ENCODE assay signal across 9 cellular contexts in genomic region chr4:138576684-138577083, GRCh38.
DNase-seq lines count a peak whose midpoint lies in the region; ATAC-seq, FAIRE-seq and TF ChIP-seq lines count a peak whose summit lies in the region.
"Had no signal": no experiment of that assay in that cellular context is flagged by ENCODE, and none has a peak within 500 bp of the region (broad histone marks: within the 10 kb centered on the region; RNA-seq: fewer than 3 reads in every experiment).

No MANE protein-coding gene starts in this region.

- DNase-seq in GM12864 (ENCODE audit: low read depth): no peak
- peak; percentile 8 to 20 (median 10) for DNase-seq in K562 (ENCODE audit: extremely low read depth in 1 of 4, low spot score in 3 of 4)
- DNase-seq in neural crest cell (ENCODE audit: low read depth, low spot score): no peak
- DNase-seq in NCI-H1105 (lab: John Stamatoyannopoulos, UW): no peak
- no peak for DNase-seq in activated CD4-positive, alpha-beta T cell treated with anti-CD3 and anti-CD28 coated beads for 48 hours
- DNase-seq in aorta: no peak

- 0% methylated on average over 3 of the region's 3 CpGs for WGBS in K562 (ENCODE audit: insufficient coverage, low coverage, missing lambda C conversion rate)
- WGBS in aorta, 2 donors: 58 to 61% methylated on average over 3 of the region's 3 CpGs

- H3K4me1 ChIP-seq in Loucy (ENCODE audit: insufficient read depth, low read length, poor library complexity, severe bottlenecking): no peaks in the 10 kb centered on the region
- no peaks in the 10 kb centered on the region for H3K4me1 ChIP-seq in K562 (replicated peaks in 1 of 2; ENCODE audit: control insufficient read depth in 2 of 2, insufficient read depth in 2 of 2, low read length in 2 of 2)
- no peaks in the 10 kb centered on the region for H3K4me1 ChIP-seq in aorta (ENCODE audit: control insufficient read depth in 1 of 2, insufficient read depth in 2 of 2, low read length in 2 of 2)

- H2AFZ ChIP-seq in Loucy (ENCODE audit: low read length): no peak overlapping the region
- H2AFZ ChIP-seq in K562 (ENCODE audit: low read depth, low read length): no peak overlapping the region

- no peak overlapping the region for H3K27ac Mint-ChIP-seq in neural crest cell (ENCODE audit: unreplicated experiment)
- H3K27ac Mint-ChIP-seq: dendritic cell treated with granulocyte-macrophage colony-stimulating factor and Interleukin-4, amounts not matched to agents 40 ng/mL and 50 ng/mL, for 4 days had no signal

- no peaks in the 10 kb centered on the region for H3K27me3 ChIP-seq in Loucy (ENCODE audit: insufficient read depth, low read length, poor library complexity, severe bottlenecking)
- H3K27me3 ChIP-seq in K562 (ENCODE audit: control insufficient read depth in 2 of 2, insufficient read depth in 2 of 2, low read length in 2 of 2): no peaks in the 10 kb centered on the region
- no peaks in the 10 kb centered on the region for H3K27me3 ChIP-seq in aorta (ENCODE audit: control insufficient read depth in 1 of 2, insufficient read depth in 2 of 2, low read length in 1 of 2)

- intact Hi-C loops in K562 (cut with micrococcal nuclease) (no loop called here), aorta (cut with DNase I) (no loop called here)

- POLR2A ChIA-PET in K562 (lab: Yijun Ruan, JAX): no interaction called here

- TF ChIP-seq EP300 in K562 (IDR thresholded peaks at IDR 0.05; ENCODE audit: low read length): no peak

- BruUV-seq in K562 (replicated peaks; lab: Mats Ljungman, UMichigan): no TSS peak

- no peak overlapping the region for H3K9ac ChIP-seq in Loucy (ENCODE audit: low read depth, low read length, poor library complexity, severe bottlenecking)
- no peak overlapping the region for H3K9ac ChIP-seq in K562 (ENCODE audit: insufficient read depth in 1 of 2, low read depth in 2 of 2, low read length in 2 of 2)

- peak in 1 of 2 experiments; percentile 48; a peak in 2 of 4 replicates for TF ChIP-seq RAD21 in K562 (CRISPR knock-in tag; conservative IDR thresholded peaks at IDR 0.05 in 1 of 2, IDR thresholded peaks at IDR 0.05 in 1 of 2)

- no peaks in the 10 kb centered on the region for H3K9me3 ChIP-seq in Loucy (ENCODE audit: insufficient read depth, low read depth, low read length)
- no peaks in the 10 kb centered on the region for H3K9me3 ChIP-seq in K562 (replicated peaks; ENCODE audit: control insufficient read depth, insufficient read depth, low read depth, low read length)
- H3K9me3 ChIP-seq in aorta (ENCODE audit: control insufficient read depth, low read length): peaks cover 3% of the 10 kb centered on the region

- H3K27ac ChIP-seq in K562 (ENCODE audit: extremely low read depth, low read depth, low read length): no peak overlapping the region
- H3K27ac ChIP-seq in aorta (ENCODE audit: low read depth in 1 of 2, low read length in 2 of 2): no peak overlapping the region

- no peaks in the 10 kb centered on the region for H3F3A ChIP-seq in Loucy (ENCODE audit: low read depth)

- ATAC-seq in K562 (peak; percentile 56), GM18907 (IDR thresholded peaks at IDR 0.05; ENCODE audit: unreplicated experiment) (no peak), aorta (ENCODE audit: low FRiP score) (no peak)

- CTCF ChIA-PET in K562 (lab: Yijun Ruan, JAX; ENCODE audit: low intra/inter-chr PET ratio): no interaction called here

- no peaks in the 10 kb centered on the region for H3K9me1 ChIP-seq in K562 (ENCODE audit: control insufficient read depth, insufficient read depth, low read length)

- no peak for FAIRE-seq in K562 (lab: Jason Lieb, UNC)

- H3K9me2 ChIP-seq in Loucy (replicated peaks; ENCODE audit: low read depth, low read length): no peaks in the 10 kb centered on the region

- TF ChIP-seq CTCF in GM12864 (IDR thresholded peaks at IDR 0.05; ENCODE audit: low read depth, low read length, missing control alignments): peak; percentile 35
- peak; percentile 72 for TF ChIP-seq CTCF in Loucy (conservative IDR thresholded peaks at IDR 0.05; ENCODE audit: low read length)
- TF ChIP-seq CTCF in K562 (IDR thresholded peaks at IDR 0.05 in 2 of 3, conservative IDR thresholded peaks at IDR 0.05 in 1 of 3; ENCODE audit: insufficient read depth in 2 of 3, low read depth in 1 of 3, low read length in 3 of 3): 0 out of 6 replicates have a peak, but pooled peaks of 1 of the 3 experiments have one; percentile 14
- TF ChIP-seq CTCF in neural crest cell (conservative IDR thresholded peaks at IDR 0.05): peak; percentile 51

- peaks cover 6% of the 10 kb centered on the region for H3K36me3 Mint-ChIP-seq in neural crest cell (ENCODE audit: low read depth)

- H3K4me2 ChIP-seq in Loucy (ENCODE audit: low read depth, low read length, poor library complexity, severe bottlenecking) (no peak overlapping the region), K562 (ENCODE audit: insufficient read depth, low read length) (no peak overlapping the region)

- H3K4me3 Mint-ChIP-seq in neural crest cell: no peak overlapping the region
- H3K4me3 Mint-ChIP-seq: dendritic cell treated with granulocyte-macrophage colony-stimulating factor and Interleukin-4, amounts not matched to agents 40 ng/mL and 50 ng/mL, for 4 days had no signal

- no peaks in the 10 kb centered on the region for H3K4me1 Mint-ChIP-seq in neural crest cell

- no peaks in the 10 kb centered on the region for H3K27me3 Mint-ChIP-seq in neural crest cell (ENCODE audit: low read depth)
- H3K27me3 Mint-ChIP-seq: dendritic cell treated with granulocyte-macrophage colony-stimulating factor and Interleukin-4, amounts not matched to agents 40 ng/mL and 50 ng/mL, for 4 days had no signal

- H3K79me2 ChIP-seq in Loucy (ENCODE audit: insufficient read depth, low read length): no peaks in the 10 kb centered on the region
- H3K79me2 ChIP-seq in K562 (ENCODE audit: control insufficient read depth, insufficient read depth, low read length): no peaks in the 10 kb centered on the region

- no peak overlapping the region for H3K4me3 ChIP-seq in GM12864 (ENCODE audit: low read depth, low read length)
- no peak overlapping the region for H3K4me3 ChIP-seq in Loucy (ENCODE audit: low read length, poor library complexity, severe bottlenecking)
- no peak overlapping the region for H3K4me3 ChIP-seq in K562
- no peak overlapping the region for H3K4me3 ChIP-seq in aorta (ENCODE audit: low read length in 2 of 2)

- H4K20me1 ChIP-seq in Loucy (ENCODE audit: insufficient read depth, low read length, poor library complexity, severe bottlenecking) (no peaks in the 10 kb centered on the region), K562 (replicated peaks; ENCODE audit: control insufficient read depth, insufficient read depth, low read length) (no peaks in the 10 kb centered on the region)

- no peak for TF ChIP-seq POLR2A in K562 (conservative IDR thresholded peaks at IDR 0.05)

- in situ Hi-C loops in K562 (cut with MboI): no loop called here

- H3K9me3 Mint-ChIP-seq in neural crest cell: peaks cover 16% of the 10 kb centered on the region

- no peaks in the 10 kb centered on the region for H3K36me3 ChIP-seq in Loucy (ENCODE audit: insufficient read depth, low read length)
- H3K36me3 ChIP-seq in K562 (ENCODE audit: control insufficient read depth, insufficient read depth, low read length): no peaks in the 10 kb centered on the region
- no peaks in the 10 kb centered on the region for H3K36me3 ChIP-seq in aorta (ENCODE audit: control insufficient read depth in 1 of 2, insufficient read depth in 2 of 2, low read length in 1 of 2)

TF ChIP-seq in K562, 482 proteins besides CTCF, POLR2A, EP300 and RAD21:
- TF ChIP-seq CHCHD3 (CRISPR knock-in tag; IDR thresholded peaks at IDR 0.05): no peak
- TF ChIP-seq ZNF263 (CRISPR knock-in tag; IDR thresholded peaks at IDR 0.05; ENCODE audit: borderline replicate concordance): peak; percentile 43; the same call in 1 of the 2 replicates
- TF ChIP-seq PREB (CRISPR knock-in tag; IDR thresholded peaks at IDR 0.05): no peak
- no peak for TF ChIP-seq ZNF766 (CRISPR knock-in tag; conservative IDR thresholded peaks at IDR 0.05)
- no peak for TF ChIP-seq TAF1 (IDR thresholded peaks at IDR 0.05; ENCODE audit: control insufficient read depth, extremely low read depth, insufficient read depth, low read length, severe bottlenecking)
- peak; percentile 83 for TF ChIP-seq ZFP91 (CRISPR knock-in tag; IDR thresholded peaks at IDR 0.05)

Comparison
In these comparisons a context has a peak if more than half of its experiments do, and no peak if none do; other contexts are left out.
1. DNase-seq: peak in K562 (4 of 4); none in GM12864 (single experiment), neural crest cell (single experiment), NCI-H1105 (single experiment), activated CD4-positive, alpha-beta T cell treated with anti-CD3 and anti-CD28 coated beads for 48 hours (single experiment) and aorta (0 of 2).